Comparison of ENCODE assay signal across 12 cellular contexts in the genomic region with DNA sequence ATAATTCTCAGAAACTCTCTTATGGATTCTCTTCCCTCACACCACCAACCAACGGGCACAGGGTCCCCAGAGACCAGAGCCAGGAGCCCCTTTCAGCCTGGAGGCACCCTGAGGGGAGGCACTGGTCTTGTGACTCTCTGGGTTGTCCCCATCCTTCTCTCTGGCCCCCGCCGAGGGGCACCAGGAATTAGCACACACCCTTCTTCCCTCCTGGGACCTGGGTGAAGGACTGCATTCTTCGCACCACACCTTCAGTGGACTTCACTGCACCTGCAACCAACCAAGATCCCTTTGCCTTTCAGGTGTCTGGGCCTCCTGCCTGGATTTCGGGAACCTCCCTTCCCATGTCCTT. TPM values are rescaled to one million over a fixed set of nuclear protein-coding genes. Genes with fewer than 3 reads are reported as not detected.
DNase-seq lines count a peak whose midpoint lies in the region; ATAC-seq and TF ChIP-seq lines count a peak whose summit lies in the region.
"Had no signal": no experiment of that assay in that cellular context is flagged by ENCODE, and none has a peak within 500 bp of the region (broad histone marks: within the 10 kb centered on the region; RNA-seq: fewer than 3 reads in every experiment).

No MANE protein-coding gene starts in this region.

- peak overlapping the region; percentile 7 for H3K27ac Mint-ChIP-seq in activated naive CD8-positive, alpha-beta T cell
- no peak overlapping the region for H3K27ac Mint-ChIP-seq in activated naive CD8-positive, alpha-beta T cell treated with anti-CD3 and anti-CD28 coated beads for 36 hours
- H3K27ac Mint-ChIP-seq in endothelial cell (ENCODE audit: unreplicated experiment): no peak overlapping the region
- H3K27ac Mint-ChIP-seq: activated CD8-positive, alpha-beta memory T cell treated with anti-CD3 and anti-CD28 coated beads, Interleukin-2, amount 10 ng/mL, durations not matched to agents 7 days and 5 days had no signal

- no peak overlapping the region for H3K4me3 Mint-ChIP-seq in activated naive CD8-positive, alpha-beta T cell
- no peak overlapping the region for H3K4me3 Mint-ChIP-seq in activated naive CD8-positive, alpha-beta T cell treated with anti-CD3 and anti-CD28 coated beads for 36 hours
- peak overlapping the region; percentile 30 for H3K4me3 Mint-ChIP-seq in endothelial cell (ENCODE audit: unreplicated experiment)
- H3K4me3 Mint-ChIP-seq: activated CD8-positive, alpha-beta memory T cell treated with anti-CD3 and anti-CD28 coated beads, Interleukin-2, amount 10 ng/mL, durations not matched to agents 7 days and 5 days had no signal

- H3K27me3 ChIP-seq in prostate gland (replicated peaks; ENCODE audit: insufficient read depth): no peaks in the 10 kb centered on the region
- no peaks in the 10 kb centered on the region for H3K27me3 ChIP-seq in uterus
- H3K27me3 ChIP-seq: testis had no signal

- H3K36me3 Mint-ChIP-seq in activated naive CD8-positive, alpha-beta T cell: peaks cover 28% of the 10 kb centered on the region
- peaks cover 55% of the 10 kb centered on the region for H3K36me3 Mint-ChIP-seq in activated naive CD8-positive, alpha-beta T cell treated with anti-CD3 and anti-CD28 coated beads for 36 hours
- H3K36me3 Mint-ChIP-seq in endothelial cell (ENCODE audit: low read depth, unreplicated experiment): peaks cover 47% of the 10 kb centered on the region

- H3K27ac ChIP-seq in prostate gland: peak overlapping the region; percentile 74 to 77
- H3K27ac ChIP-seq in uterus: peak overlapping the region; percentile 72 to 91

- ATAC-seq in HG03039 (IDR thresholded peaks at IDR 0.05; ENCODE audit: unreplicated experiment) (no peak), HG03469 (IDR thresholded peaks at IDR 0.05; ENCODE audit: unreplicated experiment) (no peak)
- ATAC-seq: activated CD8-positive, alpha-beta memory T cell treated with anti-CD3 and anti-CD28 coated beads, Interleukin-2, amount 10 ng/mL, durations not matched to agents 7 days and 5 days had no signal

- no peak for TF ChIP-seq CTCF in endothelial cell (IDR thresholded peaks at IDR 0.05; ENCODE audit: unreplicated experiment)
- no peak for TF ChIP-seq CTCF in prostate gland (IDR thresholded peaks at IDR 0.05)
- TF ChIP-seq CTCF in uterus (IDR thresholded peaks at IDR 0.05): no peak

- no peaks in the 10 kb centered on the region for H3K9me3 ChIP-seq in prostate gland
- peaks cover 0 to 4% of the 10 kb centered on the region in 2 donors for H3K9me3 ChIP-seq in uterus
- H3K9me3 ChIP-seq: testis had no signal

- TF ChIP-seq POLR2A in prostate gland (IDR thresholded peaks at IDR 0.05) (no peak), uterus (IDR thresholded peaks at IDR 0.05) (no peak)

- H3K4me3 ChIP-seq in prostate gland (no peak overlapping the region), uterus (no peak overlapping the region)
- H3K4me3 ChIP-seq: testis had no signal

- no peaks in the 10 kb centered on the region for H3K9me3 Mint-ChIP-seq in activated naive CD8-positive, alpha-beta T cell (ENCODE audit: low read depth)
- H3K9me3 Mint-ChIP-seq in activated naive CD8-positive, alpha-beta T cell treated with anti-CD3 and anti-CD28 coated beads for 36 hours: peaks cover 6% of the 10 kb centered on the region
- H3K9me3 Mint-ChIP-seq in endothelial cell (ENCODE audit: unreplicated experiment): no peaks in the 10 kb centered on the region

- no peaks in the 10 kb centered on the region for H3K4me1 ChIP-seq in prostate gland (replicated peaks)
- peaks cover 11 to 17% of the 10 kb centered on the region in 2 donors for H3K4me1 ChIP-seq in uterus

- 74% methylated on average over 5 of the region's 5 CpGs for WGBS in prostate gland

- DNase-seq in activated naive CD8-positive, alpha-beta T cell treated with anti-CD3 and anti-CD28 coated beads for 36 hours: no peak
- no peak for DNase-seq in endothelial cell (ENCODE audit: low spot score)
- DNase-seq in prostate gland (ENCODE audit: low spot score): no peak
- DNase-seq in uterus: no peak
- DNase-seq in activated T-cell treated with anti-CD3 and anti-CD28 coated beads, Interleukin-2, amount 50 U/mL, for 1 hour: no peak
- DNase-seq: activated CD8-positive, alpha-beta memory T cell treated with anti-CD3 and anti-CD28 coated beads, Interleukin-2, amount 10 ng/mL, durations not matched to agents 7 days and 5 days; NCI-H1417 treated with DMSO at 0.1 percent for 48 hours; NCI-H524 treated with DMSO at 0.1 percent for 48 hours; testis had no signal

- H3K36me3 ChIP-seq in prostate gland (peaks cover 3 to 7% of the 10 kb centered on the region in 2 donors), uterus (no peaks in the 10 kb centered on the region)

- peaks cover 19% of the 10 kb centered on the region for H3K4me1 Mint-ChIP-seq in activated naive CD8-positive, alpha-beta T cell (ENCODE audit: low read depth)
- H3K4me1 Mint-ChIP-seq in activated naive CD8-positive, alpha-beta T cell treated with anti-CD3 and anti-CD28 coated beads for 36 hours: peaks cover 18% of the 10 kb centered on the region
- H3K4me1 Mint-ChIP-seq in endothelial cell (ENCODE audit: unreplicated experiment): peaks cover 9% of the 10 kb centered on the region

- intact Hi-C loops in prostate gland (cut with DNase I): no loop called here
- intact Hi-C loops in uterus (cut with DNase I; ENCODE audit: low total_unique reads): no loop called here

- H3K27me3 Mint-ChIP-seq in activated naive CD8-positive, alpha-beta T cell: no peaks in the 10 kb centered on the region
- H3K27me3 Mint-ChIP-seq in activated naive CD8-positive, alpha-beta T cell treated with anti-CD3 and anti-CD28 coated beads for 36 hours: no peaks in the 10 kb centered on the region
- peaks cover 13% of the 10 kb centered on the region for H3K27me3 Mint-ChIP-seq in endothelial cell (ENCODE audit: unreplicated experiment)
- H3K27me3 Mint-ChIP-seq: activated CD8-positive, alpha-beta memory T cell treated with anti-CD3 and anti-CD28 coated beads, Interleukin-2, amount 10 ng/mL, durations not matched to agents 7 days and 5 days had no signal

RNA-seq across cellular contexts. Expression of a gene that starts 22.1 kb away (rescaled TPM):
- not detected for total RNA-seq in activated naive CD8-positive, alpha-beta T cell treated with anti-CD3 and anti-CD28 coated beads for 36 hours
- total RNA-seq in endothelial cell (ENCODE audit: unreplicated experiment) (not detected), prostate gland (10 to 100 TPM in 1 of 2 donors, 1 to 10 TPM in 1; 8.9 to 14.7 TPM), uterus (10 to 100 TPM; 24.5 to 91.7 (median 30.2) TPM)
- total RNA-seq: activated CD8-positive, alpha-beta memory T cell treated with anti-CD3 and anti-CD28 coated beads, Interleukin-2, amount 10 ng/mL, durations not matched to agents 7 days and 5 days had no signal

RNA-seq across cellular contexts. Expression of a gene that starts 50.7 kb away (rescaled TPM):
- total RNA-seq in activated naive CD8-positive, alpha-beta T cell treated with anti-CD3 and anti-CD28 coated beads for 36 hours: 100 to 1,000 TPM; 181 to 191 TPM
- total RNA-seq in endothelial cell (ENCODE audit: unreplicated experiment) (133 TPM), prostate gland (100 to 1,000 TPM; 158 to 174 TPM), uterus (100 to 1,000 TPM in 1 of 4 donors, 10 to 100 TPM in 3; 15.6 to 157 (median 47.2) TPM)
